ENCODE assay signal across 18 cellular contexts in genomic region chr16:16133943-16134604, GRCh38.
"Had no signal": no experiment of that assay in that cellular context is flagged by ENCODE, and none has a peak within 500 bp of the region (broad histone marks: within the 10 kb centered on the region; RNA-seq: fewer than 3 reads in every experiment).

No MANE protein-coding gene starts in this region.

- H3K9me3 Mint-ChIP-seq: activated CD4-positive, alpha-beta T cell treated with anti-CD3 and anti-CD28 coated beads, Interleukin-2, amount 10 ng/mL, durations not matched to agents 24 days and 14 days; natural killer cell; stimulated activated naive CD8-positive, alpha-beta T cell treated with anti-CD3 and anti-CD28 coated beads, Interleukin-15, Interleukin-2, amounts not matched to agents 100 ng/mL and 50 ng/mL, for 24 hours; T-cell; WTC11 had no signal

- H3K27me3 Mint-ChIP-seq: activated CD4-positive, alpha-beta T cell treated with anti-CD3 and anti-CD28 coated beads, Interleukin-2, amount 10 ng/mL, durations not matched to agents 24 days and 14 days; stimulated activated naive CD8-positive, alpha-beta T cell treated with anti-CD3 and anti-CD28 coated beads, Interleukin-15, Interleukin-2, amounts not matched to agents 100 ng/mL and 50 ng/mL, for 24 hours; T-cell had no signal

- H3K4me1 Mint-ChIP-seq: activated CD4-positive, alpha-beta T cell treated with anti-CD3 and anti-CD28 coated beads, Interleukin-2, amount 10 ng/mL, durations not matched to agents 24 days and 14 days; natural killer cell; T-cell; WTC11 had no signal

- H3K9me3 ChIP-seq: mucosa of descending colon, prostate gland, upper lobe of left lung had no signal

- DNase-seq: activated CD4-positive, alpha-beta T cell treated with anti-CD3 and anti-CD28 coated beads, Interleukin-2, amount 10 ng/mL, durations not matched to agents 24 days and 14 days; activated effector memory CD4-positive, alpha-beta T cell treated with anti-CD3 and anti-CD28 coated beads, Interleukin-2, amount 50 U/mL, for 16 hours; effector CD8-positive, alpha-beta T cell; glutamatergic neuron; left colon; mammary epithelial cell; mucosa of descending colon; natural killer cell; nucleus accumbens; stimulated activated CD4-positive, alpha-beta T cell treated with anti-CD3 and anti-CD28 coated beads, Interleukin-12 subunit alpha, Interleukin-12 subunit beta, amount 100 ng/mL, for 4 hours; T-cell had no signal

- H3K27ac Mint-ChIP-seq: activated CD4-positive, alpha-beta T cell treated with anti-CD3 and anti-CD28 coated beads, Interleukin-2, amount 10 ng/mL, durations not matched to agents 24 days and 14 days; natural killer cell; stimulated activated naive CD8-positive, alpha-beta T cell treated with anti-CD3 and anti-CD28 coated beads, Interleukin-15, Interleukin-2, amounts not matched to agents 100 ng/mL and 50 ng/mL, for 24 hours; T-cell; WTC11 had no signal

- H3K4me3 ChIP-seq: coronary artery, mucosa of descending colon, prostate gland, SK-N-MC, upper lobe of left lung had no signal

- H3K27ac ChIP-seq: coronary artery, prostate gland, SK-N-MC, upper lobe of left lung had no signal

- H3K4me1 ChIP-seq: prostate gland, upper lobe of left lung had no signal

- H3K4me3 Mint-ChIP-seq: activated CD4-positive, alpha-beta T cell treated with anti-CD3 and anti-CD28 coated beads, Interleukin-2, amount 10 ng/mL, durations not matched to agents 24 days and 14 days; natural killer cell; stimulated activated naive CD8-positive, alpha-beta T cell treated with anti-CD3 and anti-CD28 coated beads, Interleukin-15, Interleukin-2, amounts not matched to agents 100 ng/mL and 50 ng/mL, for 24 hours; T-cell; WTC11 had no signal

- ATAC-seq: left colon, mucosa of descending colon, natural killer cell, sciatic nerve, T-cell, WTC11 had no signal

- H3K27me3 ChIP-seq: upper lobe of left lung had no signal
